In genomic region chr20:5474646-5475550, GRCh38 we compare ENCODE assay signal across 27 cellular contexts.
"Had no signal": no experiment of that assay in that cellular context is flagged by ENCODE, and none has a peak within 500 bp of the region (broad histone marks: within the 10 kb centered on the region; RNA-seq: fewer than 3 reads in every experiment).

No MANE protein-coding gene starts in this region.

- H3K9me3 Mint-ChIP-seq: activated T-cell treated with anti-CD3 and anti-CD28 coated beads, Interleukin-2, amount 50 U/mL, for 4 hours; activated T-helper 2 cell treated with anti-CD3 and anti-CD28 coated beads, Interferon-gamma antibody, Interleukin-2, Interleukin-4, amounts not matched to agents 10 μg/mL and 5 μg/mL and 100 μg/mL, durations not matched to agents 14 hours and 24 hours and 36 hours; effector memory CD8-positive, alpha-beta T cell; stimulated activated effector memory CD8-positive, alpha-beta T cell treated with anti-CD3 and anti-CD28 coated beads, Interleukin-12 subunit alpha, Interleukin-12 subunit beta, amount 100 ng/mL, for 72 hours had no signal

- ATAC-seq: activated T-cell treated with anti-CD3 and anti-CD28 coated beads, Interleukin-2, amount 50 U/mL, for 4 hours; effector memory CD8-positive, alpha-beta T cell; esophagus mucosa; sciatic nerve; stimulated activated effector memory CD8-positive, alpha-beta T cell treated with anti-CD3 and anti-CD28 coated beads, Interleukin-12 subunit alpha, Interleukin-12 subunit beta, amount 100 ng/mL, for 72 hours had no signal

- H3K27me3 ChIP-seq: adrenal gland, ascending aorta, stomach, suprapubic skin, tibial nerve had no signal

- DNase-seq: activated CD4-positive, alpha-beta T cell treated with anti-CD3 and anti-CD28 coated beads for 4 hours; activated CD4-positive, alpha-beta T cell treated with anti-CD3 and anti-CD28 coated beads, Interleukin-2, amount 50 U/mL, for 48 hours; activated CD4-positive, CD25-positive, alpha-beta regulatory T cell; activated CD8-positive, alpha-beta memory T cell treated with anti-CD3 and anti-CD28 coated beads, Interleukin-2, amount 50 U/mL, for 48 hours; activated naive CD4-positive, alpha-beta T cell; activated T-cell treated with anti-CD3 and anti-CD28 coated beads, Interleukin-2, amount 50 U/mL, for 4 hours; adrenal gland; central memory CD4-positive, alpha-beta T cell; effector memory CD8-positive, alpha-beta T cell; left ventricle myocardium inferior; mammary epithelial cell; small intestine; stimulated activated CD4-positive, alpha-beta T cell treated with anti-CD3 and anti-CD28 coated beads, Interleukin-2, amount 100 ng/mL, for 24 hours; stomach; T-helper 9 cell had no signal

- H3K27ac ChIP-seq: adrenal gland, ascending aorta, left ventricle myocardium inferior, stomach, suprapubic skin, tibial nerve had no signal

- H3K4me3 ChIP-seq: adrenal gland, ascending aorta, left ventricle myocardium inferior, stomach, suprapubic skin, tibial nerve had no signal

- H3K4me1 Mint-ChIP-seq: stimulated activated effector memory CD8-positive, alpha-beta T cell treated with anti-CD3 and anti-CD28 coated beads, Interleukin-12 subunit alpha, Interleukin-12 subunit beta, amount 100 ng/mL, for 72 hours had no signal

- H3K36me3 ChIP-seq: adrenal gland, ascending aorta, left ventricle myocardium inferior, stomach, suprapubic skin, tibial nerve had no signal

- H3K9me3 ChIP-seq: adrenal gland, ascending aorta, left ventricle myocardium inferior, stomach, suprapubic skin, tibial nerve had no signal

- FAIRE-seq: colon, endothelial cell of umbilical vein, frontal cortex, small intestine, urothelium cell line had no signal

- H3K4me1 ChIP-seq: adrenal gland, ascending aorta, left ventricle myocardium inferior, stomach, suprapubic skin, tibial nerve had no signal

- H3K36me3 Mint-ChIP-seq: activated naive CD8-positive, alpha-beta T cell had no signal

- H3K4me3 Mint-ChIP-seq: activated naive CD8-positive, alpha-beta T cell; activated T-cell treated with anti-CD3 and anti-CD28 coated beads, Interleukin-2, amount 50 U/mL, for 4 hours; effector memory CD8-positive, alpha-beta T cell; stimulated activated effector memory CD8-positive, alpha-beta T cell treated with anti-CD3 and anti-CD28 coated beads, Interleukin-12 subunit alpha, Interleukin-12 subunit beta, amount 100 ng/mL, for 72 hours had no signal

- H3K27me3 Mint-ChIP-seq: activated naive CD8-positive, alpha-beta T cell had no signal

- H3K27ac Mint-ChIP-seq: activated naive CD8-positive, alpha-beta T cell; activated T-helper 2 cell treated with anti-CD3 and anti-CD28 coated beads, Interferon-gamma antibody, Interleukin-2, Interleukin-4, amounts not matched to agents 10 μg/mL and 5 μg/mL and 100 μg/mL, durations not matched to agents 14 hours and 24 hours and 36 hours; effector memory CD8-positive, alpha-beta T cell; stimulated activated effector memory CD8-positive, alpha-beta T cell treated with anti-CD3 and anti-CD28 coated beads, Interleukin-12 subunit alpha, Interleukin-12 subunit beta, amount 100 ng/mL, for 72 hours had no signal
